18 cellular contexts compared by ENCODE assay signal in the genomic region with DNA sequence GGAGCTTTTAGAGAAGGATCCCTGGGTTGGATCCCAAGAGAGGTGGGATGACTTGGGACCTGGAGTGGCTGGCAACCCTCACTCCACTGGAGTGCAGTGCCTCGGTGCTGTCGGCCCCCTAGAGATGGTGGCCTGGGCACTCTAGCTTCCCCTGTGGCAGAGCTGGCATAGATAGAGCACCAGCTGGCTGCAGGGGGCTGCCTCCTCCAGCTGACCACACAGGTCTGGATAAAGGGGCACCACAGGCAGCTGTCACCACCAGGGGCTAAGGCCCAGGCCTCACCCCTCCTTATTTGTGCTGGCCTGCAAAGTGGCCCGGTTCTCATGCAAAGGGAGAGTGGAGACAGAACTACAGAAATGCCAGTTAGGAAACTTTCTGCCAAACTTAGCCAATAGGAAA.
"Had no signal": no experiment of that assay in that cellular context is flagged by ENCODE, and none has a peak within 500 bp of the region (broad histone marks: within the 10 kb centered on the region; RNA-seq: fewer than 3 reads in every experiment).

No MANE protein-coding gene starts in this region.

- H3K9me3 ChIP-seq: SJSA1 had no signal

- ATAC-seq: activated CD4-positive, CD25-positive, alpha-beta regulatory T cell treated with anti-CD3 and anti-CD28 coated beads, Interleukin-2, amount 50 U/mL, for 24 hours; activated CD8-positive, alpha-beta T cell treated with anti-CD3 and anti-CD28 coated beads, Interleukin-2, amount 10 ng/mL, durations not matched to agents 7 days and 5 days; PC-3; SK-N-SH treated with all-trans-retinoic acid at 6 μM for 48 hours had no signal

- DNase-seq: activated CD4-positive, alpha-beta T cell treated with anti-CD3 and anti-CD28 coated beads for 4 hours; activated CD8-positive, alpha-beta memory T cell treated with anti-CD3 and anti-CD28 coated beads, Interleukin-2, amount 50 U/mL, for 48 hours; activated CD8-positive, alpha-beta T cell treated with anti-CD3 and anti-CD28 coated beads, Interleukin-2, amount 10 ng/mL, durations not matched to agents 7 days and 5 days; activated effector memory CD4-positive, alpha-beta T cell treated with Interleukin-2 at 50 U/mL for 16 hours; activated naive CD4-positive, alpha-beta T cell; activated T-cell treated with anti-CD3 and anti-CD28 coated beads, Interleukin-2, amount 50 U/mL, for 1 hour; amniotic stem cell; MM.1S; NCI-H1105; NCI-H1436; NCI-H1694 treated with DMSO at 0.1 percent for 48 hours; NCI-H2081; NCI-H510A treated with DMSO at 0.1 percent for 48 hours; PC-3; SHP77 had no signal

- H3K4me3 ChIP-seq: SJSA1 had no signal

- H3K27ac ChIP-seq: SJSA1 had no signal

- H3K36me3 ChIP-seq: SJSA1 had no signal

- H3K27me3 ChIP-seq: SJSA1 had no signal
